In genomic region chr7:23490357-23491131, GRCh38 we compare ENCODE assay signal across 7 cellular contexts. TPM values are rescaled to one million over a fixed set of nuclear protein-coding genes. Genes with fewer than 3 reads are reported as not detected.
DNase-seq lines count a peak whose midpoint lies in the region; ATAC-seq and TF ChIP-seq lines count a peak whose summit lies in the region.

No MANE protein-coding gene starts in this region.

- peak; percentile 46 for TF ChIP-seq POLR2A in Raji (IDR thresholded peaks at IDR 0.05; ENCODE audit: insufficient read depth, low read depth, low read length)

- peak overlapping the region; percentile 85 for H3K4me2 ChIP-seq in skeletal muscle satellite cell (ENCODE audit: low read length)

- H3K4me3 ChIP-seq in skeletal muscle satellite cell (ENCODE audit: low read length) = peak overlapping the region; percentile 70

- H3K36me3 ChIP-seq in skeletal muscle satellite cell (ENCODE audit: insufficient read depth, low read length) = no peaks in the 10 kb centered on the region

- H3K4me3 Mint-ChIP-seq in activated naive CD8-positive, alpha-beta T cell treated with anti-CD3 and anti-CD28 coated beads, Interleukin-2, amount 50 U/mL, for 24 hours = peak overlapping the region; percentile 85

- peak overlapping the region; percentile 81 for H3K9ac ChIP-seq in skeletal muscle satellite cell (ENCODE audit: low read depth, low read length)

- H3K27me3 ChIP-seq in skeletal muscle satellite cell (ENCODE audit: control insufficient read depth, insufficient read depth, low read length) = no peaks in the 10 kb centered on the region

- no peaks in the 10 kb centered on the region for H3K9me3 Mint-ChIP-seq in activated naive CD8-positive, alpha-beta T cell treated with anti-CD3 and anti-CD28 coated beads, Interleukin-2, amount 50 U/mL, for 24 hours

- H3K27me3 Mint-ChIP-seq in activated naive CD8-positive, alpha-beta T cell treated with anti-CD3 and anti-CD28 coated beads, Interleukin-2, amount 50 U/mL, for 24 hours = no peaks in the 10 kb centered on the region

- peaks cover 5% of the 10 kb centered on the region for H3K4me1 Mint-ChIP-seq in activated naive CD8-positive, alpha-beta T cell treated with anti-CD3 and anti-CD28 coated beads, Interleukin-2, amount 50 U/mL, for 24 hours

- ATAC-seq in GM18511 (IDR thresholded peaks at IDR 0.05; ENCODE audit: unreplicated experiment) (peak; percentile 88), HG02623 (IDR thresholded peaks at IDR 0.05; ENCODE audit: unreplicated experiment) (peak; percentile 64), HG02970 (IDR thresholded peaks at IDR 0.05; ENCODE audit: low FRiP score, unreplicated experiment) (no peak)
- peak; percentile 75 for ATAC-seq in activated naive CD8-positive, alpha-beta T cell treated with anti-CD3 and anti-CD28 coated beads, Interleukin-2, amount 50 U/mL, for 24 hours

- peaks cover 7% of the 10 kb centered on the region for H3K4me1 ChIP-seq in skeletal muscle satellite cell (ENCODE audit: control insufficient read depth, insufficient read depth, low read length)

- no peaks in the 10 kb centered on the region for H3K36me3 Mint-ChIP-seq in activated naive CD8-positive, alpha-beta T cell treated with anti-CD3 and anti-CD28 coated beads, Interleukin-2, amount 50 U/mL, for 24 hours (ENCODE audit: low read depth)

- H3K9me3 ChIP-seq in skeletal muscle satellite cell (replicated peaks; ENCODE audit: low read length) = no peaks in the 10 kb centered on the region

- DNase-seq in activated naive CD8-positive, alpha-beta T cell treated with anti-CD3 and anti-CD28 coated beads, Interleukin-2, amount 50 U/mL, for 24 hours = peak; percentile 48
- DNase-seq in hypothalamus (lab: John Stamatoyannopoulos, UW) = peak in 36 of 51 donors; percentile 9 to 65 (median 34)

- H3K27ac Mint-ChIP-seq in activated naive CD8-positive, alpha-beta T cell treated with anti-CD3 and anti-CD28 coated beads, Interleukin-2, amount 50 U/mL, for 24 hours = peak overlapping the region; percentile 83

RNA-seq across cellular contexts. Expression of gene IGF2BP3, which starts 20.3 kb away (rescaled TPM):
- 33.2 and 58.8 TPM in 2 replicates for total RNA-seq in skeletal muscle satellite cell (2012; rRNA removed)

RNA-seq across cellular contexts. Expression of gene TRA2A, which starts 41.2 kb away (rescaled TPM):
- 22.1 and 39.5 TPM in 2 replicates for total RNA-seq in skeletal muscle satellite cell (2012; rRNA removed)
